8 cellular contexts compared by ENCODE assay signal in genomic region chr3:172750368-172751187, GRCh38. TPM values are rescaled to one million over a fixed set of nuclear protein-coding genes. Genes with fewer than 3 reads are reported as not detected.
DNase-seq lines count a peak whose midpoint lies in the region; ATAC-seq and TF ChIP-seq lines count a peak whose summit lies in the region.

Gene ECT2, plus strand, starts transcription at chr3:172750726. Its CDS starts 3,805 bp downstream, at chr3:172754531.

- ATAC-seq in GM21717 (IDR thresholded peaks at IDR 0.05; ENCODE audit: unreplicated experiment): peak; percentile 98

- H4K20me1 ChIP-seq in PC-9 (ENCODE audit: insufficient read depth): no peaks in the 10 kb centered on the region

- CTCF ChIA-PET in PC-9 (lab: Charles Lee): interaction anchor here (0.5 to 3.3 kb wide), 23 partner anchors 21 to 1885 kb away, joined by 3 to 40 read pairs (median 4); partner anchors contain the start of gene NCEH1

- H3K79me2 ChIP-seq in PC-9 (ENCODE audit: low read depth): peaks cover 47% of the 10 kb centered on the region

- TF ChIP-seq CTCF in PC-9 (conservative IDR thresholded peaks at IDR 0.05) (peak; percentile 91), epithelial cell of proximal tubule (conservative IDR thresholded peaks at IDR 0.05; ENCODE audit: low read depth, low read length) (peak; percentile 77)

- BruUV-seq in PC-9 (replicated peaks; lab: Mats Ljungman, UMichigan): TSS peak; percentile 70

- H3F3A ChIP-seq in PC-9 (ENCODE audit: insufficient read depth, low read depth): peaks cover 26% of the 10 kb centered on the region

- H3K9me3 ChIP-seq in PC-9 (ENCODE audit: insufficient read depth, low read depth): no peaks in the 10 kb centered on the region

- intact Hi-C loops in PC-9 (cut with micrococcal nuclease; ENCODE audit: unreplicated experiment): loop anchor here (1.0 to 5.0 kb wide), 13 partner anchors 28 to 1293 kb away; partner anchors contain the start of gene NCEH1

- H2AFZ ChIP-seq in PC-9: peak within 1 kb of the TSS; percentile 89

- H3K4me3 ChIP-seq in PC-9 (peak within 1 kb of the TSS; percentile 81), epithelial cell of proximal tubule (ENCODE audit: low read depth, low read length) (peak within 1 kb of the TSS; percentile 91)

- H3K4me2 ChIP-seq in PC-9: peak within 1 kb of the TSS; percentile 86

- H3K27me3 ChIP-seq in PC-9 (ENCODE audit: insufficient read depth, low read depth): no peaks in the 10 kb centered on the region

- in situ Hi-C loops in KBM-7 (cut with MboI; ENCODE audit: low pct_unique_long_range_greater_than_20kb, low sequenced_read_pairs): no loop called here

- peaks cover 74% of the 10 kb centered on the region for H3K4me1 ChIP-seq in PC-9 (replicated peaks; ENCODE audit: insufficient read depth)

- no peaks in the 10 kb centered on the region for H3K9me2 ChIP-seq in PC-9 (ENCODE audit: insufficient read depth)

- peaks cover 29% of the 10 kb centered on the region for H3K36me3 ChIP-seq in PC-9 (ENCODE audit: low read depth)

- H3K27ac ChIP-seq in PC-9: peak within 1 kb of the TSS; percentile 98

- peak; percentile 96 for DNase-seq in DMS53 treated with DMSO at 0.1 percent for 48 hours (lab: John Stamatoyannopoulos, UW; ENCODE audit: unreplicated experiment)
- DNase-seq in KBM-7: peak; percentile 100
- peak; percentile 100 for DNase-seq in PC-9
- DNase-seq in activated T-cell treated with anti-CD3 and anti-CD28 coated beads, Interleukin-2, amount 50 U/mL, for 1 hour: peak; percentile 95
- peak; percentile 98 for DNase-seq in epithelial cell of proximal tubule (ENCODE audit: low read depth)
- DNase-seq in mucosa of gallbladder (ENCODE audit: low spot score): peak; percentile 99
- DNase-seq in stimulated activated CD8-positive, alpha-beta memory T cell treated with anti-CD3 and anti-CD28 coated beads, Interleukin-4, amount 100 ng/mL, for 4 hours (ENCODE audit: low read depth in 2 of 2, low spot score in 1 of 2): peak; percentile 91 to 92

- POLR2A ChIA-PET in PC-9 (lab: Charles Lee; ENCODE audit: unreplicated experiment): interaction anchor here (0.5 to 1.3 kb wide), 29 partner anchors 19 to 1830 kb away, joined by 3 to 25 read pairs (median 6); partner anchors contain the start of genes NCEH1 and TNFSF10

RNA-seq across cellular contexts. Expression of gene ECT2, which starts in this region (rescaled TPM):
- 128 and 145 TPM in 2 replicates for total RNA-seq in PC-9 (2021)
- total RNA-seq in epithelial cell of proximal tubule: 98.8 and 129 TPM in 2 replicates
- total RNA-seq in mucosa of gallbladder: 11.2 TPM

Comparison
In these comparisons a context has a peak if more than half of its experiments do, and no peak if none do; other contexts are left out.
1. Peak in every context shown above with its lines: DNase-seq, ATAC-seq, H3K4me3 ChIP-seq and H3K27ac ChIP-seq.